8 cellular contexts compared by ENCODE assay signal in the genomic region with DNA sequence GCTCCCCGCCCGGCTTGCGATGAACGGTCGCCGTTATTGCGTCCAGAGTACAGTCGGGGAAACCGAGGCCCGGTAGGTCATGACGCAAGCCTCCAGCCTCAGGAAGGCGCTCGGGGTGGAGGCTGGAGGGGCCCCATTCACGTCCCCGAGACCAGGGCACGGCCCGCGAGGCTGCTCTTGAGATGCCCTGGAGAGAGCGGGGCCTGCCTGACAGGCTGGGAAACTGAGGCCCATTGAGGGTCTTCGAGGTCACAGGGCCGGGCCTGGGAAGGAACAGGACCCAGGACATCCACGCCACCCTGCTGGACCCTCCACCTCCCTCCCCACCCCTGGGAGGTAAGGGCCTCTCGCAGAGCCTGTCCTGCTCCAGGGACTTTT. TPM values are rescaled to one million over a fixed set of nuclear protein-coding genes. Genes with fewer than 3 reads are reported as not detected.
DNase-seq lines count a peak whose midpoint lies in the region; ATAC-seq and TF ChIP-seq lines count a peak whose summit lies in the region.

No MANE protein-coding gene starts in this region.

- TF ChIP-seq POLR2A in breast epithelium (IDR thresholded peaks at IDR 0.05) = no peak

- peak overlapping the region; percentile 57 for H4K91ac ChIP-seq in mesenchymal stem cell (ENCODE audit: low read length)

- peaks cover 10% of the 10 kb centered on the region for H3K27me3 Mint-ChIP-seq in CD4-positive, CD25-positive, alpha-beta regulatory T cell

- H3K4me1 ChIP-seq in CD4-positive, CD25-positive, alpha-beta regulatory T cell (ENCODE audit: control insufficient read depth, insufficient read depth, low read length, poor library complexity, severe bottlenecking) = peaks cover 11% of the 10 kb centered on the region
- peaks cover 5 to 8% of the 10 kb centered on the region in 2 donors for H3K4me1 ChIP-seq in breast epithelium
- peaks cover 6% of the 10 kb centered on the region for H3K4me1 ChIP-seq in mesenchymal stem cell (ENCODE audit: control insufficient read depth, insufficient read depth, low read depth, low read length)

- peak overlapping the region; percentile 11 for H2BK120ac ChIP-seq in mesenchymal stem cell (ENCODE audit: low read depth, low read length)

- peak overlapping the region; percentile 79 for H3K27ac ChIP-seq in CD4-positive, CD25-positive, alpha-beta regulatory T cell (ENCODE audit: insufficient read depth, low read length, poor library complexity, severe bottlenecking)
- H3K27ac ChIP-seq in breast epithelium = peak overlapping the region; percentile 82 to 88
- no peak overlapping the region for H3K27ac ChIP-seq in mesenchymal stem cell (ENCODE audit: low read length, poor library complexity, severe bottlenecking)

- 1% methylated on average over 22 of the region's 23 CpGs for WGBS in mesenchymal stem cell

- intact Hi-C loops in breast epithelium (cut with DNase I; ENCODE audit: low total_unique reads) = no loop called here

- no peak for TF ChIP-seq CTCF in breast epithelium (IDR thresholded peaks at IDR 0.05)

- peaks cover 33% of the 10 kb centered on the region for H3K79me1 ChIP-seq in mesenchymal stem cell (replicated peaks; ENCODE audit: low read length, poor library complexity, severe bottlenecking)

- H4K8ac ChIP-seq in mesenchymal stem cell (ENCODE audit: low read length) = peak overlapping the region; percentile 78

- H3K23ac ChIP-seq in mesenchymal stem cell (ENCODE audit: low read length in 2 of 2) = no peak overlapping the region

- peaks cover 0 to 6% (median 2%) of the 10 kb centered on the region in 7 donors for H3K9me3 Mint-ChIP-seq in CD4-positive, CD25-positive, alpha-beta regulatory T cell

- peak overlapping the region in 1 of 2 experiments; percentile 77 for H3K14ac ChIP-seq in mesenchymal stem cell (ENCODE audit: low read length in 2 of 2)

- DNase-seq in CD4-positive, CD25-positive, alpha-beta regulatory T cell = no peak
- no peak for DNase-seq in breast epithelium (ENCODE audit: low spot score in 2 of 2)
- no peak for DNase-seq in mesenchymal stem cell
- no peak for DNase-seq in stimulated activated CD4-positive, alpha-beta T cell treated with anti-CD3 and anti-CD28 coated beads, Interleukin-1b, Interleukin-23, amount 100 ng/mL, for 48 hours
- DNase-seq in GDM1 (lab: John Stamatoyannopoulos, UW) = no peak

- no peak overlapping the region for H2AK5ac ChIP-seq in mesenchymal stem cell (ENCODE audit: low read length, severe bottlenecking)

- H2BK5ac ChIP-seq in mesenchymal stem cell (ENCODE audit: low read depth, low read length, poor library complexity, severe bottlenecking) = no peak overlapping the region

- H3K4me2 ChIP-seq in mesenchymal stem cell (ENCODE audit: low read length, poor library complexity, severe bottlenecking) = peak overlapping the region; percentile 61

- no peak overlapping the region for H2BK12ac ChIP-seq in mesenchymal stem cell (ENCODE audit: low read length in 2 of 2)

- H3K36me3 Mint-ChIP-seq in CD4-positive, CD25-positive, alpha-beta regulatory T cell = peaks cover 8% of the 10 kb centered on the region

- peak overlapping the region; percentile 94 to 100 (median 98) for H3K4me3 Mint-ChIP-seq in CD4-positive, CD25-positive, alpha-beta regulatory T cell

- peaks cover 14 to 29% (median 16%) of the 10 kb centered on the region in 4 donors for H3K4me1 Mint-ChIP-seq in CD4-positive, CD25-positive, alpha-beta regulatory T cell

- H2BK15ac ChIP-seq in mesenchymal stem cell (ENCODE audit: low read depth, poor library complexity, severe bottlenecking) = peak overlapping the region; percentile 68

- H3K27me3 ChIP-seq in CD4-positive, CD25-positive, alpha-beta regulatory T cell (ENCODE audit: control insufficient read depth, insufficient read depth, low read length) = no peaks in the 10 kb centered on the region
- H3K27me3 ChIP-seq in breast epithelium (no peaks in the 10 kb centered on the region), mesenchymal stem cell (ENCODE audit: control insufficient read depth in 1 of 2, insufficient read depth in 1 of 2, low read length in 2 of 2) (no peaks in the 10 kb centered on the region)

- peak overlapping the region; percentile 51 to 67 for H3K4ac ChIP-seq in mesenchymal stem cell (ENCODE audit: low read depth in 1 of 2, low read length in 2 of 2)

- H2AFZ ChIP-seq in mesenchymal stem cell (ENCODE audit: low read depth, low read length) = peak overlapping the region; percentile 30

- no peak for ATAC-seq in CD4-positive, CD25-positive, alpha-beta regulatory T cell (ENCODE audit: low read depth in 2 of 2)
- ATAC-seq in HG03064 (IDR thresholded peaks at IDR 0.05; ENCODE audit: low read depth, unreplicated experiment) (peak; percentile 5), HG02588 (IDR thresholded peaks at IDR 0.05; ENCODE audit: unreplicated experiment) (no peak), GM18861 (IDR thresholded peaks at IDR 0.05; ENCODE audit: unreplicated experiment) (no peak)

- H3K27ac Mint-ChIP-seq in CD4-positive, CD25-positive, alpha-beta regulatory T cell = peak overlapping the region in 1 of 3 donors; percentile 100

- peak overlapping the region; percentile 71 for H3K4me3 ChIP-seq in CD4-positive, CD25-positive, alpha-beta regulatory T cell (ENCODE audit: low read depth, low read length)
- H3K4me3 ChIP-seq in breast epithelium = peak overlapping the region; percentile 85 to 99 (median 96)
- H3K4me3 ChIP-seq in mesenchymal stem cell (ENCODE audit: insufficient read depth in 1 of 2, low read depth in 1 of 2, low read length in 2 of 2) = peak overlapping the region; percentile 86 to 96

- H3K18ac ChIP-seq in mesenchymal stem cell (ENCODE audit: low read depth in 1 of 2, low read length in 2 of 2) = peak overlapping the region; percentile 61 to 79

- peaks cover 9% of the 10 kb centered on the region for H3K36me3 ChIP-seq in CD4-positive, CD25-positive, alpha-beta regulatory T cell (ENCODE audit: control insufficient read depth, insufficient read depth, low read length)
- H3K36me3 ChIP-seq in breast epithelium (no peaks in the 10 kb centered on the region), mesenchymal stem cell (ENCODE audit: control insufficient read depth in 1 of 2, insufficient read depth in 2 of 2, low read depth in 1 of 2, low read length in 2 of 2) (peaks cover 9 to 34% of the 10 kb centered on the region in 2 experiments)

- H3K9me3 ChIP-seq in CD4-positive, CD25-positive, alpha-beta regulatory T cell (ENCODE audit: control insufficient read depth in 2 of 2, low read length in 2 of 2) = no peaks in the 10 kb centered on the region
- H3K9me3 ChIP-seq in breast epithelium (no peaks in the 10 kb centered on the region), mesenchymal stem cell (ENCODE audit: control insufficient read depth, low read length) (no peaks in the 10 kb centered on the region)

- peak overlapping the region; percentile 96 for H3K9ac ChIP-seq in mesenchymal stem cell (ENCODE audit: low read length)

RNA-seq across cellular contexts. Expression of gene NDUFS7, which starts 0.4 kb away (rescaled TPM):
- total RNA-seq in CD4-positive, CD25-positive, alpha-beta regulatory T cell = 58.3 TPM
- polyA plus RNA-seq in CD4-positive, CD25-positive, alpha-beta regulatory T cell = 100 to 1,000 TPM; 190 to 227 (median 215) TPM
- 100 to 1,000 TPM in 1 of 3 donors, 10 to 100 TPM in 2; 67.5 to 122 (median 67.5) TPM for total RNA-seq in breast epithelium
- 54.3 TPM for polyA plus RNA-seq in mesenchymal stem cell (2013, experiment 1 of 2)
- 52.4 TPM for polyA plus RNA-seq in mesenchymal stem cell (2013, experiment 2 of 2)

RNA-seq across cellular contexts. Expression of gene GAMT, which starts 17.3 kb away (rescaled TPM):
- 6.7 TPM for total RNA-seq in CD4-positive, CD25-positive, alpha-beta regulatory T cell
- polyA plus RNA-seq in CD4-positive, CD25-positive, alpha-beta regulatory T cell = 10 to 100 TPM; 10.4 to 20.2 (median 14.2) TPM
- 10 to 100 TPM; 23.6 to 40.0 (median 30.3) TPM for total RNA-seq in breast epithelium
- polyA plus RNA-seq in mesenchymal stem cell (2013, experiment 1 of 2) = 33.5 TPM
- polyA plus RNA-seq in mesenchymal stem cell (2013, experiment 2 of 2) = 34.5 TPM

RNA-seq across cellular contexts. Expression of gene DAZAP1, which starts 23.3 kb away (rescaled TPM):
- 153 TPM for total RNA-seq in CD4-positive, CD25-positive, alpha-beta regulatory T cell
- polyA plus RNA-seq in CD4-positive, CD25-positive, alpha-beta regulatory T cell = 1 to 10 TPM; 2.4 to 5.3 (median 4.2) TPM
- total RNA-seq in breast epithelium = 10 to 100 TPM; 35.8 to 50.9 (median 48.8) TPM
- polyA plus RNA-seq in mesenchymal stem cell (2013, experiment 1 of 2) = 65.2 TPM
- 66.2 TPM for polyA plus RNA-seq in mesenchymal stem cell (2013, experiment 2 of 2)

RNA-seq across cellular contexts. Expression of gene RPS15, which starts 54.1 kb away (rescaled TPM):
- total RNA-seq in CD4-positive, CD25-positive, alpha-beta regulatory T cell = 1,352 TPM
- polyA plus RNA-seq in CD4-positive, CD25-positive, alpha-beta regulatory T cell = 1,000 to 10,000 TPM; 2,869 to 3,453 (median 3,084) TPM
- 1,000 to 10,000 TPM; 2,978 to 3,238 (median 2,982) TPM for total RNA-seq in breast epithelium
- polyA plus RNA-seq in mesenchymal stem cell (2013, experiment 1 of 2) = 2,213 TPM
- polyA plus RNA-seq in mesenchymal stem cell (2013, experiment 2 of 2) = 2,093 TPM
